In genomic region chr18:25228410-25228809, GRCh38 we compare ENCODE assay signal across 15 cellular contexts.
"Had no signal": no experiment of that assay in that cellular context is flagged by ENCODE, and none has a peak within 500 bp of the region (broad histone marks: within the 10 kb centered on the region; RNA-seq: fewer than 3 reads in every experiment).

No MANE protein-coding gene starts in this region.

- DNase-seq: activated CD4-positive, alpha-beta memory T cell treated with anti-CD3 and anti-CD28 coated beads, Interleukin-2, amount 10 ng/mL, durations not matched to agents 7 days and 5 days; activated CD4-positive, alpha-beta T cell treated with anti-CD3 and anti-CD28 coated beads for 36 hours; activated gamma-delta T cell; activated T-cell treated with anti-CD3 and anti-CD28 coated beads, Interleukin-2, amount 50 U/mL, for 48 hours; left colon; midbrain; small intestine; stimulated activated naive CD4-positive, alpha-beta T cell; T-cell; T1000; upper lobe of left lung had no signal

- H3K4me1 Mint-ChIP-seq: activated CD4-positive, alpha-beta memory T cell treated with anti-CD3 and anti-CD28 coated beads, Interleukin-2, amount 10 ng/mL, durations not matched to agents 7 days and 5 days; activated CD4-positive, alpha-beta T cell treated with anti-CD3 and anti-CD28 coated beads for 36 hours; T-cell had no signal

- H3K4me3 ChIP-seq: dorsolateral prefrontal cortex, esophagus muscularis mucosa, upper lobe of left lung had no signal

- H3K36me3 Mint-ChIP-seq: activated naive CD8-positive, alpha-beta T cell; T-cell had no signal

- H3K27ac ChIP-seq: upper lobe of left lung had no signal

- H3K27ac Mint-ChIP-seq: activated CD4-positive, alpha-beta memory T cell treated with anti-CD3 and anti-CD28 coated beads, Interleukin-2, amount 10 ng/mL, durations not matched to agents 7 days and 5 days; activated CD4-positive, alpha-beta T cell treated with anti-CD3 and anti-CD28 coated beads for 36 hours; activated naive CD8-positive, alpha-beta T cell; T-cell had no signal

- H3K9me3 ChIP-seq: esophagus muscularis mucosa, upper lobe of left lung had no signal

- H3K27me3 ChIP-seq: dorsolateral prefrontal cortex, esophagus muscularis mucosa, upper lobe of left lung had no signal

- H3K27me3 Mint-ChIP-seq: activated CD4-positive, alpha-beta memory T cell treated with anti-CD3 and anti-CD28 coated beads, Interleukin-2, amount 10 ng/mL, durations not matched to agents 7 days and 5 days; activated CD4-positive, alpha-beta T cell treated with anti-CD3 and anti-CD28 coated beads for 36 hours; activated naive CD8-positive, alpha-beta T cell; brain had no signal

- ATAC-seq: activated CD4-positive, alpha-beta T cell treated with anti-CD3 and anti-CD28 coated beads for 36 hours; left colon; T-cell had no signal

- H3K4me3 Mint-ChIP-seq: activated CD4-positive, alpha-beta memory T cell treated with anti-CD3 and anti-CD28 coated beads, Interleukin-2, amount 10 ng/mL, durations not matched to agents 7 days and 5 days; activated CD4-positive, alpha-beta T cell treated with anti-CD3 and anti-CD28 coated beads for 36 hours; activated naive CD8-positive, alpha-beta T cell; T-cell had no signal

- H3K9me3 Mint-ChIP-seq: T-cell had no signal
